Comparison of ENCODE assay signal across 1 cellular context in genomic region chr19:49473868-49474544, GRCh38.
TF ChIP-seq lines count a peak whose summit lies in the region.

Gene FLT3LG (plus strand): TSS chr19:49474215. CDS start chr19:49474640, 425 bp downstream.

TF ChIP-seq in IMR-90, 13 proteins besides CTCF, POLR2A, EP300 and RAD21 (continued from another document):
- no peak for TF ChIP-seq ELK1 (IDR thresholded peaks at IDR 0.05; ENCODE audit: borderline replicate concordance, low read depth, low read length)
- TF ChIP-seq MAZ (IDR thresholded peaks at IDR 0.05; ENCODE audit: borderline replicate concordance, low read depth, low read length) = peak; percentile 87
